Comparison of ENCODE assay signal across 19 cellular contexts in the genomic region with DNA sequence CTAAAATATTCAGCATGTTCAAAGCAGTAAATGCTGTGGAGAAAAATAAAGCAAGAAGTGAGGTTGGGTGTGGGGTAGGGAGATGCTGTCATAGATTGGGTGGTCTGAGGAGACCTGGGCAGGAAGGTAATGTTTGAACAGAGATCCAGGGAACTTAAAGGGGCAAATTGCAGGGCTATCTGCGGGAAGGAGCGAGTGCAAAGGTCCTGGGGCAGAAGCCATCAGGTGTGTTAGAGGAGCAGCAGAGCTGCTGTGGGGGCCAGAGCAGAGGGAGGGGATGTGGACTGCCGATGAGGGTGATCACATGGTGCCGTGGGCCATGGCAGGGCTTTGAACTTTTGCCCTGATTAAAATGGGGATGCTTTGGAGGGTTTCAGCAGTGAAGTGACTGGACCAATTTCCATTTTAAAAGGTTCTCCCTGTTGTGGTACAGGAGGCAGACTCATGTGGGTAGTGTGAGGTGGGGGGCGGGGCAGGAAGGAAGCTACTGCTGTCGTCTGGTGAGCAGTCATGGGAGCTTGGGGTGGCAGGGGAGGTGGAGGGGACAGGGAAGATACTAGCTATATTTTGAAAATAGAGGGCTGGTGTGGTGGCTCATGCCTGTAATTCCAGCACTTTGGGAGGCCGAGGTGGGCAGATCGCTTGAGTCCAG. TPM values are rescaled to one million over a fixed set of nuclear protein-coding genes. Genes with fewer than 3 reads are reported as not detected.
"Had no signal": no experiment of that assay in that cellular context is flagged by ENCODE, and none has a peak within 500 bp of the region (broad histone marks: within the 10 kb centered on the region; RNA-seq: fewer than 3 reads in every experiment).

No MANE protein-coding gene starts in this region.

- H3K79me2 ChIP-seq: hepatocyte, parathyroid adenoma had no signal

- H3K4me1 ChIP-seq: ascending aorta, colonic mucosa, foreskin keratinocyte, parathyroid adenoma, sigmoid colon, tibial nerve, vagina had no signal

- H2AFZ ChIP-seq: hepatocyte, parathyroid adenoma had no signal

- H3K9ac ChIP-seq: parathyroid adenoma had no signal

- H3K4me1 Mint-ChIP-seq: naive B cell had no signal

- H3K4me3 ChIP-seq: ascending aorta, colonic mucosa, hepatocyte, mucosa of descending colon, sigmoid colon, tibial nerve, vagina had no signal

- H3K27ac ChIP-seq: ascending aorta, colonic mucosa, foreskin keratinocyte, hepatocyte, neutrophil, parathyroid adenoma, sigmoid colon, tibial nerve, vagina had no signal

- H3K4me3 Mint-ChIP-seq: central memory CD8-positive, alpha-beta T cell had no signal

- H3K36me3 Mint-ChIP-seq: naive B cell had no signal

- H3K9me3 ChIP-seq: ascending aorta, colonic mucosa, mucosa of descending colon, neutrophil, sigmoid colon, vagina had no signal

- H3K4me2 ChIP-seq: hepatocyte had no signal

- DNase-seq: activated CD8-positive, alpha-beta memory T cell treated with anti-CD3 and anti-CD28 coated beads for 24 hours; activated gamma-delta T cell; colonic mucosa; foreskin keratinocyte; left cardiac atrium; mesenchymal stem cell; mucosa of descending colon; naive B cell; sigmoid colon; stimulated activated naive CD4-positive, alpha-beta T cell treated with Interleukin-2 at 50 U/mL for 16 hours; T-helper 9 cell had no signal

- H3K36me3 ChIP-seq: ascending aorta, colonic mucosa, neutrophil, sigmoid colon, tibial nerve, vagina had no signal

- H3K27ac Mint-ChIP-seq: naive B cell had no signal

- H3K9me3 Mint-ChIP-seq: central memory CD8-positive, alpha-beta T cell had no signal

- H3K27me3 ChIP-seq: ascending aorta, colonic mucosa, foreskin keratinocyte, tibial nerve, vagina had no signal

RNA-seq across cellular contexts. Expression of a gene that starts 24.0 kb away (rescaled TPM):
- total RNA-seq: epithelial cell of proximal tubule had no signal
